17 cellular contexts compared by ENCODE assay signal in the genomic region with DNA sequence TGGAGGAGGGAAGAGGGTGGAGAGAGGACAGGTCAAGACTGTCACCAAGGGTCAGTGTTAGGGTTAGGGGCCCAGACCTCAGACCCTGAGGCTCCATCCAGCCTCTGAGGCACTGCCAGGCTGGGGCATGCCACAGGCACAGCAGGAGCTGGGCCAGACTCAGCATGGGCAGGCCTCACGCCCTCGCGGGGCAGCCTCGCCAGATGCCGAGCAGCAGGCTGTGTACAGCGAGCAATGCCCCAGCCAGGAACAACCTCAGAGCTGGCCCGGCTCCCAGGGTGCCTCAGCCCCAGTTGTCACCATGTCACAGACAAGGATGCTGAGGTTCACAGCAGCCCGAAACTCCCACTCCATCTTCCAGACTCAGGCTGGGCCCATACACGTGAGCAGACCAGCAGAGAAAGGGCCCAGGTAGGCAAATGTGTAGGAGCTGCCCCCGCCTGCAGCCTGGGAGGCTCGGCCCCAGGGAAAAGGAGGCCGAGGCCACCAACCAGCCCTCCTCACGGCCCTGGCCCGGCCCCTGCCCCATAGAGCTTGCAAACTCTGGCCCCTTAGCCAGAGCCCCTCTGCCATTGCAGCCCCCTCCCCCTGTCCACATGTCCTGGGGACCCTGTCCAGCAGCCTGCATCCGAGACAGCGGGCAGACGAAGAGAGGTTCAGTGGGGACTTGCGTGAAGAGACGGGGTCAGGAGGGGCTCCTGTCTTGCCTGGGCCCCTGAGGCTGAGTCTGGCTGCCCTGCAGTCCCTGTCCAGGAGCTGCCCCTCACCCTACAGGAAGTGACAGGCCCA. TPM values are rescaled to one million over a fixed set of nuclear protein-coding genes. Genes with fewer than 3 reads are reported as not detected.
A peak's percentile ranks its signal among the peaks of the same experiment; 100 is the strongest.
DNase-seq lines count a peak whose midpoint lies in the region; ATAC-seq, FAIRE-seq and TF ChIP-seq lines count a peak whose summit lies in the region.
"Had no signal": no experiment of that assay in that cellular context is flagged by ENCODE, and none has a peak within 500 bp of the region (broad histone marks: within the 10 kb centered on the region; RNA-seq: fewer than 3 reads in every experiment).

No MANE protein-coding gene starts in this region.

- no peak overlapping the region for H3K4me2 ChIP-seq in neuronal stem cell (ENCODE audit: insufficient read depth, low read length, poor library complexity, severe bottlenecking)

- no peaks in the 10 kb centered on the region for H3K27me3 Mint-ChIP-seq in activated T-helper 1 cell treated with anti-CD3 and anti-CD28 coated beads, Interleukin-12 subunit alpha, Interleukin-12 subunit beta, Interleukin-2, Interleukin-4 antibody, amounts not matched to agents 30 ng/mL and 10 ng/mL and 1 ng/mL, durations not matched to agents 14 hours and 24 hours and 36 hours (ENCODE audit: insufficient read depth)
- H3K27me3 Mint-ChIP-seq in Calu3 (ENCODE audit: unreplicated experiment): peaks cover 74% of the 10 kb centered on the region

- intact Hi-C loops in activated T-helper 1 cell treated with anti-CD3 and anti-CD28 coated beads, Interleukin-12 subunit alpha, Interleukin-12 subunit beta, Interleukin-2, Interleukin-4 antibody, amounts not matched to agents 30 ng/mL and 10 ng/mL and 1 ng/mL, durations not matched to agents 14 hours and 24 hours and 36 hours (cut with micrococcal nuclease): no loop called here
- intact Hi-C loops in Calu3 (cut with micrococcal nuclease; ENCODE audit: unreplicated experiment): no loop called here

- no peak for TF ChIP-seq POLR2A in GM18505 (IDR thresholded peaks at IDR 0.05; ENCODE audit: borderline replicate concordance, extremely low read depth, insufficient read depth, insufficient read length)

- peak; percentile 35 for DNase-seq in Ammon's horn (ENCODE audit: low spot score)
- peak; percentile 99 for DNase-seq in NCI-H1694 treated with DMSO at 0.1 percent for 48 hours (lab: John Stamatoyannopoulos, UW)
- peak; percentile 61 to 62 for DNase-seq in frontal cortex (ENCODE audit: low spot score in 2 of 2)
- DNase-seq in neuronal stem cell (ENCODE audit: low spot score): no peak
- no peak for DNase-seq in NCI-H345 (lab: John Stamatoyannopoulos, UW)
- no peak for DNase-seq in activated T-helper 1 cell treated with anti-CD3 and anti-CD28 coated beads, Interleukin-12 subunit alpha, Interleukin-12 subunit beta, Interleukin-2, Interleukin-4 antibody, amounts not matched to agents 30 ng/mL and 10 ng/mL and 1 ng/mL, durations not matched to agents 14 hours and 24 hours and 36 hours (ENCODE audit: low spot score)
- DNase-seq in Calu3: no peak
- DNase-seq: ACHN; activated CD4-positive, alpha-beta memory T cell treated with anti-CD3 and anti-CD28 coated beads for 36 hours; naive B cell had no signal

- ATAC-seq in GM18505 (IDR thresholded peaks at IDR 0.05; ENCODE audit: unreplicated experiment): no peak
- ATAC-seq: activated T-helper 17 cell treated with anti-CD3 and anti-CD28 coated beads, Interleukin-2, amount 50 U/mL, for 72 hours; esophagus mucosa; left lung had no signal

- H2BK15ac ChIP-seq in neuronal stem cell (ENCODE audit: low read length): peak overlapping the region; percentile 24

- peak overlapping the region; percentile 44 for H3K9ac ChIP-seq in neuronal stem cell (ENCODE audit: low read depth, low read length, poor library complexity)

- peaks cover 0 to 45% (median 0%) of the 10 kb centered on the region in 3 experiments for H3K27me3 ChIP-seq in neuronal stem cell (ENCODE audit: control insufficient read depth in 3 of 3, insufficient read depth in 3 of 3, low read depth in 1 of 3, low read length in 3 of 3)

- H3K4me3 Mint-ChIP-seq in activated T-helper 1 cell treated with anti-CD3 and anti-CD28 coated beads, Interleukin-12 subunit alpha, Interleukin-12 subunit beta, Interleukin-2, Interleukin-4 antibody, amounts not matched to agents 30 ng/mL and 10 ng/mL and 1 ng/mL, durations not matched to agents 14 hours and 24 hours and 36 hours: no peak overlapping the region
- no peak overlapping the region for H3K4me3 Mint-ChIP-seq in Calu3 (ENCODE audit: low read depth, unreplicated experiment)
- H3K4me3 Mint-ChIP-seq: activated CD4-positive, alpha-beta memory T cell treated with anti-CD3 and anti-CD28 coated beads for 36 hours; activated T-helper 17 cell treated with anti-CD3 and anti-CD28 coated beads, Interleukin-2, amount 50 U/mL, for 72 hours; naive B cell had no signal

- H3K23ac ChIP-seq in neuronal stem cell (ENCODE audit: low read depth, low read length, poor library complexity): peak overlapping the region; percentile 73

- WGBS in neuronal stem cell (ENCODE audit: extremely low coverage in 2 of 2, insufficient read length in 2 of 2, insufficient replicate concordance in 1 of 2), 2 donors: no CpG with 5 or more reads among the region's 19 CpGs

- peak overlapping the region; percentile 82 for H3K14ac ChIP-seq in neuronal stem cell (ENCODE audit: low read length)

- H3K4ac ChIP-seq in neuronal stem cell (ENCODE audit: low read length): no peak overlapping the region

- peak overlapping the region; percentile 43 for H4K8ac ChIP-seq in neuronal stem cell (ENCODE audit: low read depth, low read length)

- no TSS peak for BruUV-seq in Calu3 (replicated peaks; lab: Mats Ljungman, UMichigan)

- H2BK120ac ChIP-seq in neuronal stem cell (ENCODE audit: low read depth, low read length): no peak overlapping the region

- peak overlapping the region; percentile 65 for H3K18ac ChIP-seq in neuronal stem cell (ENCODE audit: low read length)

- no peak overlapping the region for H3K27ac ChIP-seq in neuronal stem cell (replicated peaks; ENCODE audit: low read length)
- H3K27ac ChIP-seq: left lung, SJSA1 had no signal

- no peaks in the 10 kb centered on the region for H3K9me3 Mint-ChIP-seq in activated T-helper 1 cell treated with anti-CD3 and anti-CD28 coated beads, Interleukin-12 subunit alpha, Interleukin-12 subunit beta, Interleukin-2, Interleukin-4 antibody, amounts not matched to agents 30 ng/mL and 10 ng/mL and 1 ng/mL, durations not matched to agents 14 hours and 24 hours and 36 hours
- H3K9me3 Mint-ChIP-seq in Calu3 (ENCODE audit: low read depth, unreplicated experiment): no peaks in the 10 kb centered on the region
- H3K9me3 Mint-ChIP-seq: activated CD4-positive, alpha-beta memory T cell treated with anti-CD3 and anti-CD28 coated beads for 36 hours; activated T-helper 17 cell treated with anti-CD3 and anti-CD28 coated beads, Interleukin-2, amount 50 U/mL, for 72 hours; naive B cell had no signal

- H3K9me3 ChIP-seq in neuronal stem cell (replicated peaks in 1 of 2; ENCODE audit: control insufficient read depth in 2 of 2, insufficient read depth in 1 of 2, low read depth in 1 of 2, low read length in 2 of 2): peaks cover 0 to 4% of the 10 kb centered on the region in 2 donors
- H3K9me3 ChIP-seq: left lung, SJSA1 had no signal

- no peaks in the 10 kb centered on the region for H3K79me1 ChIP-seq in neuronal stem cell (ENCODE audit: low read depth, low read length)

- no peaks in the 10 kb centered on the region for H3K36me3 Mint-ChIP-seq in activated T-helper 1 cell treated with anti-CD3 and anti-CD28 coated beads, Interleukin-12 subunit alpha, Interleukin-12 subunit beta, Interleukin-2, Interleukin-4 antibody, amounts not matched to agents 30 ng/mL and 10 ng/mL and 1 ng/mL, durations not matched to agents 14 hours and 24 hours and 36 hours (ENCODE audit: low read depth)
- no peaks in the 10 kb centered on the region for H3K36me3 Mint-ChIP-seq in Calu3 (ENCODE audit: insufficient read depth, unreplicated experiment)
- H3K36me3 Mint-ChIP-seq: activated CD4-positive, alpha-beta memory T cell treated with anti-CD3 and anti-CD28 coated beads for 36 hours; naive B cell had no signal

- no peak for TF ChIP-seq CTCF in Calu3 (IDR thresholded peaks at IDR 0.05; ENCODE audit: unreplicated experiment)

- peak overlapping the region; percentile 93 for H2BK5ac ChIP-seq in neuronal stem cell (ENCODE audit: low read length)

- no peak overlapping the region for H4K91ac ChIP-seq in neuronal stem cell (ENCODE audit: low read depth, low read length, poor library complexity)

- peaks cover 0 to 6% of the 10 kb centered on the region in 2 donors for H3K4me1 ChIP-seq in neuronal stem cell (ENCODE audit: control insufficient read depth in 2 of 2, insufficient read depth in 1 of 2, low read depth in 1 of 2, low read length in 2 of 2)
- H3K4me1 ChIP-seq: left lung, SJSA1 had no signal

- H3K4me1 Mint-ChIP-seq in activated T-helper 1 cell treated with anti-CD3 and anti-CD28 coated beads, Interleukin-12 subunit alpha, Interleukin-12 subunit beta, Interleukin-2, Interleukin-4 antibody, amounts not matched to agents 30 ng/mL and 10 ng/mL and 1 ng/mL, durations not matched to agents 14 hours and 24 hours and 36 hours (ENCODE audit: low read depth): no peaks in the 10 kb centered on the region
- no peaks in the 10 kb centered on the region for H3K4me1 Mint-ChIP-seq in Calu3 (ENCODE audit: low read depth, unreplicated experiment)
- H3K4me1 Mint-ChIP-seq: activated T-helper 17 cell treated with anti-CD3 and anti-CD28 coated beads, Interleukin-2, amount 50 U/mL, for 72 hours had no signal

- peak overlapping the region; percentile 22 for H2AFZ ChIP-seq in neuronal stem cell (ENCODE audit: low read length)

- H2BK12ac ChIP-seq in neuronal stem cell (ENCODE audit: low read length): peak overlapping the region; percentile 58

- H3K4me3 ChIP-seq in neuronal stem cell (ENCODE audit: low read length in 2 of 2): no peak overlapping the region
- H3K4me3 ChIP-seq: left lung, SJSA1 had no signal

- FAIRE-seq in frontal cortex (lab: Jason Lieb, UNC): no peak

- no peaks in the 10 kb centered on the region for H3K36me3 ChIP-seq in neuronal stem cell (replicated peaks in 1 of 2; ENCODE audit: control insufficient read depth in 2 of 2, insufficient read depth in 2 of 2, low read length in 2 of 2)
- H3K36me3 ChIP-seq: left lung, SJSA1 had no signal

- H3K27ac Mint-ChIP-seq in activated T-helper 1 cell treated with anti-CD3 and anti-CD28 coated beads, Interleukin-12 subunit alpha, Interleukin-12 subunit beta, Interleukin-2, Interleukin-4 antibody, amounts not matched to agents 30 ng/mL and 10 ng/mL and 1 ng/mL, durations not matched to agents 14 hours and 24 hours and 36 hours: no peak overlapping the region
- no peak overlapping the region for H3K27ac Mint-ChIP-seq in Calu3 (ENCODE audit: unreplicated experiment)
- H3K27ac Mint-ChIP-seq: activated CD4-positive, alpha-beta memory T cell treated with anti-CD3 and anti-CD28 coated beads for 36 hours; activated T-helper 17 cell treated with anti-CD3 and anti-CD28 coated beads, Interleukin-2, amount 50 U/mL, for 72 hours; naive B cell had no signal

- peak overlapping the region; percentile 47 for H2AK5ac ChIP-seq in neuronal stem cell (ENCODE audit: low read depth, low read length)

- CTCF ChIA-PET in Calu3 (lab: Charles Lee): no interaction called here

RNA-seq across cellular contexts. Expression of a gene that starts 7.5 kb away (rescaled TPM):
- total RNA-seq in frontal cortex: not detected
- polyA plus RNA-seq in neuronal stem cell (2013, experiment 1 of 2): not detected
- polyA plus RNA-seq in neuronal stem cell (2013, experiment 2 of 2): not detected
- not detected in 2 replicates for total RNA-seq in activated T-helper 1 cell treated with anti-CD3 and anti-CD28 coated beads, Interleukin-12 subunit alpha, Interleukin-12 subunit beta, Interleukin-2, Interleukin-4 antibody, amounts not matched to agents 30 ng/mL and 10 ng/mL and 1 ng/mL, durations not matched to agents 14 hours and 24 hours and 36 hours
- total RNA-seq in Calu3 (2022): not detected in 2 replicates
- total RNA-seq: activated CD4-positive, alpha-beta memory T cell treated with anti-CD3 and anti-CD28 coated beads for 36 hours; activated T-helper 17 cell treated with anti-CD3 and anti-CD28 coated beads, Interleukin-2, amount 50 U/mL, for 72 hours; esophagus mucosa; left lung; pulmonary artery endothelial cell; SJSA1; temporal lobe had no signal

RNA-seq across cellular contexts. Expression of a gene that starts 17.5 kb away (rescaled TPM):
- total RNA-seq in frontal cortex (42.0 TPM), Calu3 (2022) (not detected in 2 replicates)
- polyA plus RNA-seq in neuronal stem cell (2013, experiment 1 of 2): 3.0 TPM
- polyA plus RNA-seq in neuronal stem cell (2013, experiment 2 of 2): 2.8 TPM
- total RNA-seq in activated T-helper 1 cell treated with anti-CD3 and anti-CD28 coated beads, Interleukin-12 subunit alpha, Interleukin-12 subunit beta, Interleukin-2, Interleukin-4 antibody, amounts not matched to agents 30 ng/mL and 10 ng/mL and 1 ng/mL, durations not matched to agents 14 hours and 24 hours and 36 hours: 0.12 and 0.36 TPM in 2 replicates
- total RNA-seq: activated CD4-positive, alpha-beta memory T cell treated with anti-CD3 and anti-CD28 coated beads for 36 hours; esophagus mucosa; SJSA1 had no signal

Comparison
In these comparisons a context has a peak if more than half of its experiments do, and no peak if none do; other contexts are left out.
1. DNase-seq: peak in Ammon's horn (single experiment), NCI-H1694 treated with DMSO at 0.1 percent for 48 hours (single experiment) and frontal cortex (2 of 2); none in neuronal stem cell (single experiment), NCI-H345 (single experiment), activated T-helper 1 cell treated with anti-CD3 and anti-CD28 coated beads, Interleukin-12 subunit alpha, Interleukin-12 subunit beta, Interleukin-2, Interleukin-4 antibody, amounts not matched to agents 30 ng/mL and 10 ng/mL and 1 ng/mL, durations not matched to agents 14 hours and 24 hours and 36 hours (single experiment) and Calu3 (single experiment).
2. RNA of a gene that starts 17.5 kb away (total RNA-seq): 42.0 TPM in frontal cortex (single experiment); 0.12 to 0.36 TPM in activated T-helper 1 cell treated with anti-CD3 and anti-CD28 coated beads, Interleukin-12 subunit alpha, Interleukin-12 subunit beta, Interleukin-2, Interleukin-4 antibody, amounts not matched to agents 30 ng/mL and 10 ng/mL and 1 ng/mL, durations not matched to agents 14 hours and 24 hours and 36 hours and not detected in Calu3; every median in the first group is over 10 times any median in the second.